In genomic region chr2:115484983-115485382, GRCh38 we compare ENCODE assay signal across 22 cellular contexts.
"Had no signal": no experiment of that assay in that cellular context is flagged by ENCODE, and none has a peak within 500 bp of the region (broad histone marks: within the 10 kb centered on the region; RNA-seq: fewer than 3 reads in every experiment).

No MANE protein-coding gene starts in this region.

- H3K27ac ChIP-seq: coronary artery, dorsolateral prefrontal cortex, esophagus muscularis mucosa, foreskin keratinocyte, gastroesophageal sphincter, heart right ventricle, left lung, lower lobe of right lung had no signal

- H3K4me3 ChIP-seq: coronary artery, dorsolateral prefrontal cortex, esophagus muscularis mucosa, gastroesophageal sphincter, heart right ventricle, left lung, lower lobe of right lung had no signal

- H3K4me3 Mint-ChIP-seq: naive thymus-derived CD4-positive, alpha-beta T cell had no signal

- H3K4me1 ChIP-seq: esophagus muscularis mucosa, foreskin keratinocyte, gastroesophageal sphincter, heart right ventricle, left lung, lower lobe of right lung had no signal

- H3K27me3 Mint-ChIP-seq: naive thymus-derived CD4-positive, alpha-beta T cell had no signal

- H3K4me1 Mint-ChIP-seq: naive thymus-derived CD4-positive, alpha-beta T cell had no signal

- DNase-seq: dermis blood vessel endothelial cell; dorsolateral prefrontal cortex; effector CD4-positive, alpha-beta T cell; effector memory CD4-positive, alpha-beta T cell; foreskin keratinocyte; heart right ventricle; hippocampal formation; left cardiac atrium; left lung; left ventricle myocardium superior; lower lobe of right lung; mesenchymal stem cell; midbrain; naive thymus-derived CD4-positive, alpha-beta T cell had no signal

- FAIRE-seq: colon, endothelial cell of umbilical vein, frontal cortex, islet of Langerhans, keratinocyte had no signal

- ATAC-seq: foreskin keratinocyte; gastroesophageal sphincter; heart right ventricle; left cardiac atrium; left lung; left ventricle myocardium superior; lower lobe of right lung; naive thymus-derived CD4-positive, alpha-beta T cell had no signal

- H3K27ac Mint-ChIP-seq: naive thymus-derived CD4-positive, alpha-beta T cell had no signal

- H3K9me3 ChIP-seq: esophagus muscularis mucosa, gastroesophageal sphincter, lower lobe of right lung had no signal

- H3K36me3 ChIP-seq: esophagus muscularis mucosa, gastroesophageal sphincter, heart right ventricle, left lung, lower lobe of right lung had no signal

- H3K27me3 ChIP-seq: dorsolateral prefrontal cortex, esophagus muscularis mucosa, foreskin keratinocyte, gastroesophageal sphincter, heart right ventricle, left lung had no signal

- H3K36me3 Mint-ChIP-seq: naive thymus-derived CD4-positive, alpha-beta T cell had no signal
